ENCODE assay signal across 1 cellular context in genomic region chr17:386145-386876, GRCh38.
TF ChIP-seq lines count a peak whose summit lies in the region.

No MANE protein-coding gene starts in this region.

TF ChIP-seq in HepG2, 621 proteins besides CTCF, POLR2A, EP300 and RAD21 (continued from another document and continues in another):
- peak in 1 of 2 experiments; percentile 52; a peak in 1 of 4 replicates for TF ChIP-seq ATF4 (CRISPR knock-in tag; IDR thresholded peaks at IDR 0.05)
- TF ChIP-seq IKZF5 (CRISPR knock-in tag; IDR thresholded peaks at IDR 0.05): no peak
- TF ChIP-seq SOX5 (CRISPR knock-in tag; IDR thresholded peaks at IDR 0.05; ENCODE audit: borderline replicate concordance): 0 out of 2 replicates have a peak, but pooled peaks have one; percentile 3
- TF ChIP-seq TFDP1 (CRISPR knock-in tag; IDR thresholded peaks at IDR 0.05; ENCODE audit: borderline replicate concordance): peak; percentile 38; the same call in 1 of the 2 replicates
- no peak for TF ChIP-seq ZNF382 (CRISPR knock-in tag; IDR thresholded peaks at IDR 0.05; ENCODE audit: borderline replicate concordance)
- TF ChIP-seq ZNF451 (CRISPR knock-in tag; IDR thresholded peaks at IDR 0.05): 0 out of 2 replicates have a peak, but pooled peaks have one; percentile 43
- 0 out of 2 replicates have a peak, but pooled peaks have one; percentile 62 for TF ChIP-seq ZNF296 (CRISPR knock-in tag; conservative IDR thresholded peaks at IDR 0.05)
- 0 out of 2 replicates have a peak, but pooled peaks have one; percentile 10 for TF ChIP-seq HDAC2 (CRISPR knock-in tag; IDR thresholded peaks at IDR 0.05)
- no peak for TF ChIP-seq FOXP1 (IDR thresholded peaks at IDR 0.05)
- no peak for TF ChIP-seq FOXP1 (CRISPR knock-in tag; IDR thresholded peaks at IDR 0.05)
- no peak for TF ChIP-seq NCOR1 (IDR thresholded peaks at IDR 0.05; ENCODE audit: borderline replicate concordance, low read length)
- no peak for TF ChIP-seq RXRA (CRISPR knock-in tag; IDR thresholded peaks at IDR 0.05)
- no peak for TF ChIP-seq MEIS2 (CRISPR knock-in tag; IDR thresholded peaks at IDR 0.05)
- peak; percentile 43; the same call in 1 of the 2 replicates for TF ChIP-seq GABPB1 (CRISPR knock-in tag; IDR thresholded peaks at IDR 0.05)
- TF ChIP-seq ZFY (CRISPR knock-in tag; IDR thresholded peaks at IDR 0.05): peak; percentile 29; the same call in 1 of the 2 replicates
- peak; percentile 28; the same call in 1 of the 2 replicates for TF ChIP-seq NR2F2 (IDR thresholded peaks at IDR 0.05; ENCODE audit: borderline replicate concordance, low read depth)
- TF ChIP-seq NR2F1 (CRISPR knock-in tag; IDR thresholded peaks at IDR 0.05): peak in 1 of 2 experiments; percentile 61; a peak in 1 of 4 replicates
- TF ChIP-seq RBAK (CRISPR knock-in tag; IDR thresholded peaks at IDR 0.05): no peak
- 0 out of 2 replicates have a peak, but pooled peaks have one; percentile 20 for TF ChIP-seq ESRRA (CRISPR knock-in tag; IDR thresholded peaks at IDR 0.05; ENCODE audit: low read depth)
- peak; percentile 72 for TF ChIP-seq SP5 (CRISPR knock-in tag; IDR thresholded peaks at IDR 0.05; ENCODE audit: borderline replicate concordance, low read depth)
- TF ChIP-seq DR1 (CRISPR knock-in tag; IDR thresholded peaks at IDR 0.05): no peak
- no peak for TF ChIP-seq SRSF9 (IDR thresholded peaks at IDR 0.05; ENCODE audit: borderline replicate concordance, insufficient read depth, low read depth, low read length, poor library complexity, severe bottlenecking)
- 0 out of 2 replicates have a peak, but pooled peaks have one; percentile 26 for TF ChIP-seq ZBTB38 (CRISPR knock-in tag; IDR thresholded peaks at IDR 0.05)
- 0 out of 2 replicates have a peak, but pooled peaks have one; percentile 5 for TF ChIP-seq FOSL2 (CRISPR knock-in tag; IDR thresholded peaks at IDR 0.05)
- peak; percentile 33; the same call in 1 of the 2 replicates for TF ChIP-seq ZNF639 (CRISPR knock-in tag; conservative IDR thresholded peaks at IDR 0.05)
- no peak for TF ChIP-seq RNF2 (conservative IDR thresholded peaks at IDR 0.05; ENCODE audit: low read depth)
- TF ChIP-seq ZNF18 (CRISPR knock-in tag; IDR thresholded peaks at IDR 0.05; ENCODE audit: insufficient replicate concordance): no peak
- 0 out of 2 replicates have a peak, but pooled peaks have one; percentile 42 for TF ChIP-seq SPEN (CRISPR knock-in tag; IDR thresholded peaks at IDR 0.05; ENCODE audit: low read depth)
- TF ChIP-seq IRF9 (CRISPR knock-in tag; IDR thresholded peaks at IDR 0.05; ENCODE audit: borderline replicate concordance): peak; percentile 76; the same call in 1 of the 2 replicates
- 0 out of 2 replicates have a peak, but pooled peaks have one; percentile 24 for TF ChIP-seq ZNF337 (CRISPR knock-in tag; IDR thresholded peaks at IDR 0.05; ENCODE audit: borderline replicate concordance, low read depth)
- peak; percentile 67; the same call in 1 of the 2 replicates for TF ChIP-seq ZGPAT (CRISPR knock-in tag; IDR thresholded peaks at IDR 0.05)
- peak; percentile 43; the same call in 1 of the 2 replicates for TF ChIP-seq THAP9 (CRISPR knock-in tag; IDR thresholded peaks at IDR 0.05; ENCODE audit: borderline replicate concordance)
- TF ChIP-seq ZBTB10 (CRISPR knock-in tag; IDR thresholded peaks at IDR 0.05; ENCODE audit: borderline replicate concordance): peak; percentile 71; the same call in 1 of the 2 replicates
- TF ChIP-seq SAP130 (CRISPR knock-in tag; IDR thresholded peaks at IDR 0.05; ENCODE audit: low read depth): peak; percentile 41; the same call in 1 of the 2 replicates
- 0 out of 2 replicates have a peak, but pooled peaks have one; percentile 20 for TF ChIP-seq KLF6 (CRISPR knock-in tag; IDR thresholded peaks at IDR 0.05)
- TF ChIP-seq ZNF687 (CRISPR knock-in tag; IDR thresholded peaks at IDR 0.05): peak; percentile 72
- TF ChIP-seq ZNF720 (CRISPR knock-in tag; IDR thresholded peaks at IDR 0.05): no peak
- peak; percentile 60; the same call in 1 of the 2 replicates for TF ChIP-seq YEATS4 (CRISPR knock-in tag; IDR thresholded peaks at IDR 0.05; ENCODE audit: borderline replicate concordance)
- peak; percentile 61; the same call in 1 of the 2 replicates for TF ChIP-seq ZSCAN31 (CRISPR knock-in tag; IDR thresholded peaks at IDR 0.05; ENCODE audit: low read depth)
- TF ChIP-seq SP4 (CRISPR knock-in tag; IDR thresholded peaks at IDR 0.05): peak; percentile 52; the same call in 1 of the 2 replicates
